8 cellular contexts compared by ENCODE assay signal in the genomic region with DNA sequence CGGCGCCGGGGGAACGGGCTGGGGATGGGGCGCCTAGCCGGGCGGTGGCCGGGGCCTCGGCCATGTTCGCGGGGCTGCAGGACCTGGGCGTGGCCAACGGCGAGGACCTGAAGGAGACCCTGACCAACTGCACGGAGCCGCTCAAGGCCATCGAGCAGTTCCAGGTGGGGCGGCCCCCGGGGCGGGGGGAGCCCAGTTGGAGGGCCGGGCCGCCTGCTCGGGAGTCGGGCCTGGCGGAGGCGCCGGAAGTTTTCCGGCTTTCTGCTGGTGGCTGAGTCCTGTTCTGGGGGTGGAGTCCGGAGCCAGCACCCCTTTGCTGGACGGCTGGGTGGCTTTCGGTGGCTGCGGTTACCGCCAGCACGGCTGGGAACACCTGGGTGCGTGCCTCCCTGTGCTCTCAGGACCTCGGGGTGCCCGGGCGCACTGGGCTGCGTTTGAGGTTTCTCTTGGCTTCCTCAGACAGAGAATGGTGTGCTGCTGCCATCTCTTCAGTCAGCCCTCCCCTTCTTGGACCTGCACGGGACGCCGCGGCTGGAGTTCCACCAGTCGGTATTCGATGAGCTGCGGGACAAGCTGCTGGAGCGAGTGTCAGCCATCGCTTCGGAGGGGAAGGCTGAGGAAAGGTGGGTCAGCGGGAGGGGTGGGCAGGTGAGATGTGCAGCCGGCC. TPM values are rescaled to one million over a fixed set of nuclear protein-coding genes. Genes with fewer than 3 reads are reported as not detected.
DNase-seq lines count a peak whose midpoint lies in the region; ATAC-seq and TF ChIP-seq lines count a peak whose summit lies in the region.

No MANE protein-coding gene starts in this region.

- WGBS in body of pancreas, 2 donors: 0 to 2% methylated on average over 3 to 51 of the region's 51 CpGs

- H3K27me3 Mint-ChIP-seq in CD14-positive monocyte (ENCODE audit: low read depth in 3 of 3): peaks cover 0 to 6% (median 6%) of the 10 kb centered on the region in 3 donors

- no peak for TF ChIP-seq POLR2A in body of pancreas (IDR thresholded peaks at IDR 0.05)

- H3K27ac Mint-ChIP-seq in CD14-positive monocyte: peak overlapping the region in 4 of 7 donors; percentile 46 to 91 (median 76)

- H3K4me3 Mint-ChIP-seq in CD14-positive monocyte: peak overlapping the region; percentile 87 to 91

- no peaks in the 10 kb centered on the region for H3K27me3 ChIP-seq in body of pancreas
- H3K27me3 ChIP-seq in layer of hippocampus (ENCODE audit: control insufficient read depth, insufficient read depth, low read length): no peaks in the 10 kb centered on the region

- TF ChIP-seq CTCF in CD14-positive monocyte (IDR thresholded peaks at IDR 0.05): no peak
- TF ChIP-seq CTCF in body of pancreas (IDR thresholded peaks at IDR 0.05): no peak

- H3K27ac ChIP-seq in body of pancreas: peak overlapping the region; percentile 33 to 84 (median 73)
- peak overlapping the region; percentile 72 for H3K27ac ChIP-seq in layer of hippocampus (ENCODE audit: low read depth, low read length)
- peak overlapping the region; percentile 59 for H3K27ac ChIP-seq in substantia nigra (ENCODE audit: low read depth, low read length, poor library complexity, severe bottlenecking)

- no peaks in the 10 kb centered on the region for H3K9me3 Mint-ChIP-seq in CD14-positive monocyte

- H3K4me1 Mint-ChIP-seq in CD14-positive monocyte: peaks cover 18% of the 10 kb centered on the region

- peaks cover 15 to 34% of the 10 kb centered on the region in 2 donors for H3K36me3 Mint-ChIP-seq in CD14-positive monocyte

- peaks cover 0 to 3% of the 10 kb centered on the region in 2 donors for H3K36me3 ChIP-seq in body of pancreas (replicated peaks in 1 of 2; ENCODE audit: insufficient read depth in 1 of 2, low read depth in 2 of 2)

- no peaks in the 10 kb centered on the region for H3K9me3 ChIP-seq in body of pancreas

- no peak for DNase-seq in CD14-positive monocyte (ENCODE audit: low spot score)
- DNase-seq in M059J (ENCODE audit: low read depth): peak; percentile 42
- peak; percentile 61 to 72 (median 66) for DNase-seq in body of pancreas
- peak in 2 of 49 donors; percentile 68 to 74 for DNase-seq in substantia nigra (lab: John Stamatoyannopoulos, UW)
- DNase-seq in amniotic stem cell (lab: John Stamatoyannopoulos, UW): no peak

- H3K4me1 ChIP-seq in body of pancreas: peaks cover 36% of the 10 kb centered on the region

- peak overlapping the region; percentile 97 to 99 for H3K4me3 ChIP-seq in body of pancreas

- ATAC-seq in GM19438 (IDR thresholded peaks at IDR 0.05; ENCODE audit: low read depth, unreplicated experiment) (peak; percentile 30), body of pancreas (peak; percentile 40), HG02610 (IDR thresholded peaks at IDR 0.05; ENCODE audit: unreplicated experiment) (no peak)

- intact Hi-C loops in CD14-positive monocyte (cut with micrococcal nuclease) (loop anchor here (1.0 to 2.0 kb wide), 2 partner anchors 14 to 15 kb away; a partner anchor contains a TSS), body of pancreas (cut with DNase I) (no loop called here)

RNA-seq across cellular contexts. Expression of a gene that starts 0.5 kb away (rescaled TPM):
- 10 to 100 TPM; 17.3 to 18.8 TPM for polyA plus RNA-seq in CD14-positive monocyte
- total RNA-seq in M059J (2014; rRNA removed; shearing (Covaris generic)): 41.8 and 73.9 TPM in 2 replicates
- 10 to 100 TPM; 31.3 to 34.2 TPM for total RNA-seq in body of pancreas

RNA-seq across cellular contexts. Expression of a gene that starts 4.5 kb away (rescaled TPM):
- not detected for polyA plus RNA-seq in CD14-positive monocyte
- not detected in 2 replicates for total RNA-seq in M059J (2014; rRNA removed; shearing (Covaris generic))
- not detected for total RNA-seq in body of pancreas

RNA-seq across cellular contexts. Expression of a gene that starts 14.5 kb away (rescaled TPM):
- polyA plus RNA-seq in CD14-positive monocyte: 10 to 100 TPM; 58.1 to 70.8 TPM
- total RNA-seq in M059J (2014; rRNA removed; shearing (Covaris generic)): 273 and 381 TPM in 2 replicates
- 100 to 1,000 TPM in 1 of 2 donors, 10 to 100 TPM in 1; 79.1 to 171 TPM for total RNA-seq in body of pancreas

RNA-seq across cellular contexts. Expression of a gene that starts 21.9 kb away (rescaled TPM):
- 10 to 100 TPM; 13.7 to 15.4 TPM for polyA plus RNA-seq in CD14-positive monocyte
- total RNA-seq in M059J (2014; rRNA removed; shearing (Covaris generic)): 1.7 TPM in 2 replicates
- 10 to 100 TPM in 1 of 2 donors, 1 to 10 TPM in 1; 9.9 to 12.2 TPM for total RNA-seq in body of pancreas

RNA-seq across cellular contexts. Expression of a gene that starts 24.9 kb away (rescaled TPM):
- not detected for polyA plus RNA-seq in CD14-positive monocyte
- total RNA-seq in M059J (2014; rRNA removed; shearing (Covaris generic)): 0.10 TPM in 1 of 2 replicates, not detected in the other
- total RNA-seq in body of pancreas: under 1 TPM in 1 of 2 donors, not detected in 1; 0.33 TPM

Comparison
In these comparisons a context has a peak if more than half of its experiments do, and no peak if none do; other contexts are left out.
1. DNase-seq: peak in M059J (single experiment) and body of pancreas (4 of 4); none in CD14-positive monocyte (single experiment) and amniotic stem cell (single experiment).
2. Peak in every context shown above with its lines, with median percentiles within 50 percentile points of each other: H3K27ac ChIP-seq.